In the genomic region with DNA sequence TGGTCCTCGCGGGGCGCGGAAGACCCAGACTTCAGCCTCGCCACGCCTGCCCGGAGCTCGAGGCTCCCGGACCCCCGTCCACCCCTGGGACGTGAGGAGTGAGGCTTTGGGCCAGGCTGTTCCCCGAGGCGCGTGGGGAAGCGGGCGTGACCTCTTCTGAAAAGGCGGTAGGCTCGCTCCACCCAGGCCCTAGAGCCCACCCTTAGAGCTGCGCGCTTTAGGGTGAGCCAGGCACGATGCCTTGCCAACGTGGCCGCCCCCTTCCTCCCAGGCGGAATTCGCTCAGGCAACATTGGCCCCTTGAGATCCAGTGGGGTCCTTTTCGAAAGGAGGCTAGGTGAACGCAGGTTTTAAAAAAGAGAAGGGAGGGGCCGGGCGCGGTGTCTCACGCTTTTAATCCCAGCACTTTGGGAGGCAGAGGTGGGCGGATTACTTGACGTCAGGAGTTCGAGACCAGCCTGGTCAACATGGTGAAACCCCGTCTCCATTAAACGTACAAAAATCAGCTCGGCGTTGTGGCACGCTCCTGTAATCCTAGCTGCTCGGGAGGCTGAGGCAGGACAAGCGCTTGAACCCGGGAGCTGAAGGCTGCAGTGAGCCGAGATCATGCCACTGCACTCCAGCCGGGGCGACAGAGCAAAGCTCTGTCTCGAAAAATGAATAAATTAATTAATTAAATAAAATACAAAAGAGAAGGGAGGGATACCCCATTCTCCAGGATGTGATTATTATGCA, we compare ENCODE assay signal across 8 cellular contexts. TPM values are rescaled to one million over a fixed set of nuclear protein-coding genes. Genes with fewer than 3 reads are reported as not detected.
DNase-seq lines count a peak whose midpoint lies in the region; ATAC-seq and TF ChIP-seq lines count a peak whose summit lies in the region.

No MANE protein-coding gene starts in this region.

- CTCF ChIA-PET in OCI-LY7 (lab: Charles Lee; ENCODE audit: unreplicated experiment) = interaction anchor here (0.7 kb wide), 1 partner anchor 258 kb away, joined by 3 read pairs; no protein-coding TSS in a partner anchor

- H3K27me3 Mint-ChIP-seq in naive thymus-derived CD8-positive, alpha-beta T cell = peaks cover 10 to 33% (median 31%) of the 10 kb centered on the region in 5 donors

- peak; percentile 46 for DNase-seq in GM13976 (ENCODE audit: low spot score)
- no peak for DNase-seq in OCI-LY7 (ENCODE audit: low spot score)
- DNase-seq in naive thymus-derived CD8-positive, alpha-beta T cell = no peak
- no peak for DNase-seq in HuH-7.5 (ENCODE audit: low spot score)

- H3K9me3 Mint-ChIP-seq in naive thymus-derived CD8-positive, alpha-beta T cell = no peaks in the 10 kb centered on the region

- POLR2A ChIA-PET in OCI-LY7 (lab: Charles Lee) = interaction anchor here (0.6 to 0.7 kb wide), 2 partner anchors 88 to 551 kb away, joined by 3 to 4 read pairs; no protein-coding TSS in a partner anchor
- POLR2A ChIA-PET in naive thymus-derived CD8-positive, alpha-beta T cell (lab: Charles Lee) = interaction anchor here (0.5 to 1.7 kb wide), 10 partner anchors 11 to 340 kb away, joined by 3 to 10 read pairs (median 4); partner anchors contain the start of genes C15orf39, COX5A, EDC3 and PPCDC

- no TSS peak for BruUV-seq in OCI-LY7 (replicated peaks; lab: Mats Ljungman, UMichigan)

- no peaks in the 10 kb centered on the region for H4K20me1 ChIP-seq in OCI-LY7 (ENCODE audit: insufficient read depth, low read length)

- H3K36me3 ChIP-seq in OCI-LY7 (ENCODE audit: insufficient read depth, low read length) (no peaks in the 10 kb centered on the region), endocrine pancreas (ENCODE audit: control insufficient read depth, insufficient read depth, low read length) (no peaks in the 10 kb centered on the region)

- H3K9me2 ChIP-seq in OCI-LY7 (ENCODE audit: insufficient read depth, low read length) = no peaks in the 10 kb centered on the region

- TF ChIP-seq CTCF in GM13976 (IDR thresholded peaks at IDR 0.05; ENCODE audit: borderline replicate concordance, control extremely low read depth, extremely low read depth, insufficient read depth, missing control alignments) (no peak), OCI-LY7 (conservative IDR thresholded peaks at IDR 0.05; ENCODE audit: low read length) (no peak)

- H3K36me3 Mint-ChIP-seq in naive thymus-derived CD8-positive, alpha-beta T cell = peaks cover 0 to 2% (median 0%) of the 10 kb centered on the region in 3 donors

- H3K4me2 ChIP-seq in OCI-LY7 (ENCODE audit: low read length) = peak overlapping the region; percentile 89

- no peak overlapping the region for H3K27ac ChIP-seq in OCI-LY7 (ENCODE audit: low read depth, low read length, poor library complexity, severe bottlenecking)

- H3K4me3 Mint-ChIP-seq in naive thymus-derived CD8-positive, alpha-beta T cell = peak overlapping the region; percentile 62 to 86 (median 77)

- H3K9me3 ChIP-seq in OCI-LY7 (ENCODE audit: low read length) = no peaks in the 10 kb centered on the region
- no peaks in the 10 kb centered on the region for H3K9me3 ChIP-seq in endocrine pancreas (ENCODE audit: control insufficient read depth, low read length)

- H3K4me3 ChIP-seq in OCI-LY7 (ENCODE audit: low read depth, low read length, poor library complexity, severe bottlenecking) (peak overlapping the region; percentile 65), endocrine pancreas (ENCODE audit: control insufficient read depth, insufficient read depth, low read length) (peak overlapping the region; percentile 50)

- intact Hi-C loops in OCI-LY7 (cut with micrococcal nuclease; ENCODE audit: unreplicated experiment) = loop anchor here (5.0 kb wide), 1 partner anchor 245 kb away; the partner anchor contains the start of gene C15orf39

- no peaks in the 10 kb centered on the region for H3K79me2 ChIP-seq in OCI-LY7 (ENCODE audit: insufficient read depth, low read depth, low read length)

- H3K4me1 ChIP-seq in OCI-LY7 (ENCODE audit: insufficient read depth, low read length, poor library complexity, severe bottlenecking) (peaks cover 60% of the 10 kb centered on the region), endocrine pancreas (ENCODE audit: control insufficient read depth, insufficient read depth, low read length) (no peaks in the 10 kb centered on the region)

- peaks cover 9 to 40% (median 33%) of the 10 kb centered on the region in 4 donors for H3K4me1 Mint-ChIP-seq in naive thymus-derived CD8-positive, alpha-beta T cell

- in situ Hi-C loops in GM13976 (cut with MboI; ENCODE audit: low sequenced_read_pairs, unreplicated experiment) = no loop called here

- peak overlapping the region; percentile 74 for H2AFZ ChIP-seq in OCI-LY7 (ENCODE audit: low read length)

- peak; percentile 14 to 24 for ATAC-seq in naive thymus-derived CD8-positive, alpha-beta T cell
- ATAC-seq in GM19324 (IDR thresholded peaks at IDR 0.05; ENCODE audit: low FRiP score, unreplicated experiment) (no peak), GM19395 (IDR thresholded peaks at IDR 0.05; ENCODE audit: unreplicated experiment) (no peak), GM19397 (IDR thresholded peaks at IDR 0.05; ENCODE audit: unreplicated experiment) (no peak)

- H3K27ac Mint-ChIP-seq in naive thymus-derived CD8-positive, alpha-beta T cell = no peak overlapping the region

- no peaks in the 10 kb centered on the region for H3K27me3 ChIP-seq in endocrine pancreas (ENCODE audit: control insufficient read depth, insufficient read depth, low read length)

- peak overlapping the region; percentile 69 for H3K9ac ChIP-seq in endocrine pancreas (ENCODE audit: control insufficient read depth, insufficient read depth, low read length)

RNA-seq across cellular contexts. Expression of gene RPP25, which starts 0.9 kb away (rescaled TPM):
- total RNA-seq in OCI-LY7 (2014; rRNA removed; shearing (Covaris generic)) = 2.6 and 3.0 TPM in 2 replicates
- total RNA-seq in OCI-LY7 (2022) = 1.8 and 2.2 TPM in 2 replicates
- total RNA-seq in naive thymus-derived CD8-positive, alpha-beta T cell = 1 to 10 TPM; 3.8 to 4.1 TPM
- 1 to 10 TPM; 2.8 to 4.3 (median 4.2) TPM for polyA plus RNA-seq in naive thymus-derived CD8-positive, alpha-beta T cell

RNA-seq across cellular contexts. Expression of gene COX5A, which starts 19.6 kb away (rescaled TPM):
- 87.2 and 168 TPM in 2 replicates for total RNA-seq in OCI-LY7 (2014; rRNA removed; shearing (Covaris generic))
- total RNA-seq in OCI-LY7 (2022) = 364 and 391 TPM in 2 replicates
- total RNA-seq in naive thymus-derived CD8-positive, alpha-beta T cell = 10 to 100 TPM; 60.0 to 66.0 TPM
- 100 to 1,000 TPM; 268 to 362 (median 276) TPM for polyA plus RNA-seq in naive thymus-derived CD8-positive, alpha-beta T cell

RNA-seq across cellular contexts. Expression of gene SCAMP5, which starts 37.9 kb away (rescaled TPM):
- 18.6 and 29.4 TPM in 2 replicates for total RNA-seq in OCI-LY7 (2014; rRNA removed; shearing (Covaris generic))
- total RNA-seq in OCI-LY7 (2022) = 43.7 and 51.6 TPM in 2 replicates
- under 1 TPM; 0.23 to 0.36 TPM for total RNA-seq in naive thymus-derived CD8-positive, alpha-beta T cell
- under 1 TPM in 2 of 3 donors, not detected in 1; 0.09 to 0.19 TPM for polyA plus RNA-seq in naive thymus-derived CD8-positive, alpha-beta T cell

RNA-seq across cellular contexts. Expression of gene FAM219B, which starts 50.8 kb away (rescaled TPM):
- total RNA-seq in OCI-LY7 (2014; rRNA removed; shearing (Covaris generic)) = 50.9 and 52.3 TPM in 2 replicates
- 62.8 and 67.6 TPM in 2 replicates for total RNA-seq in OCI-LY7 (2022)
- 10 to 100 TPM; 80.2 to 91.5 TPM for total RNA-seq in naive thymus-derived CD8-positive, alpha-beta T cell
- polyA plus RNA-seq in naive thymus-derived CD8-positive, alpha-beta T cell = 10 to 100 TPM; 18.8 to 22.3 (median 20.7) TPM

Comparison
In these comparisons a context has a peak if more than half of its experiments do, and no peak if none do; other contexts are left out.
1. ATAC-seq: peak in naive thymus-derived CD8-positive, alpha-beta T cell (2 of 2); none in GM19324 (single experiment), GM19395 (single experiment) and GM19397 (single experiment).
2. RNA of gene SCAMP5, which starts 37.9 kb away (total RNA-seq): 18.6 to 51.6 TPM in OCI-LY7; 0.23 to 0.36 TPM in naive thymus-derived CD8-positive, alpha-beta T cell; every median in the first group is over 10 times any median in the second.